In the genomic region with DNA sequence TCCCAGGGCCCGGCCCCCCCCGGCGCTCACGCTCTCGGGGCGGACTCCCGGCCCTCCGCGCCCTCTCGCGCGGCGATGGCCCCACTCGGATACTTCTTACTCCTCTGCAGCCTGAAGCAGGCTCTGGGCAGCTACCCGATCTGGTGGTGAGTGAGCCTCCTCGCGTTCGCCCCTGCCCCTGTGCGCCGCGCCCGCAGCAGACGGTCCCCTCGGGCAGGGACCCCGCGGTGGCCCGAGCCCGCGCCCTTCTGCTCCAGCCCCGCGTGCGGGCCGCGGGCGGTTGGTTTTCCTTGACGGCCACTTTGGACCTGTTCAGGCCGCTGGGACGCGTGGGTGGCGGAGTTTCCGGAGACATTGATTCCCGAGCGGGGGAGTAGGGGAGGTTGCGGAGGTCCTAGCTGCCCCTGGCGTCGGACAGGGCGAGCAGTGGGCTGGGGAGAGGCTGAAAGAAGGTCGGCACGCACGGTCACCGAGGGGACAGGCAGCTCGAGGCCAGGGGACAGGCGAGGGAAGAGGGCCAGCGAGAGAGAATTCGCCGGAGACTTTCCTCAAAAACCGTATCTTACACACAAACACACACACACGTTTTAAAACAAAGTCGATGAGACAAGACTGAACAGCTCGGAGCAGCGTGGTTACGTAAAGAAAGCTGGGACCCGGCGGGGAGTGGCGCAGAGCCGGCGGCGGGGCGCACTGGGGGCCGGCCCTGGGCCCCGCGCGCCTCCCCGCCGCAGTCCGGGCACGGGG, we compare ENCODE assay signal across 15 cellular contexts. TPM values are rescaled to one million over a fixed set of nuclear protein-coding genes. Genes with fewer than 3 reads are reported as not detected.
DNase-seq lines count a peak whose midpoint lies in the region; ATAC-seq, FAIRE-seq and TF ChIP-seq lines count a peak whose summit lies in the region.
"Had no signal": no experiment of that assay in that cellular context is flagged by ENCODE, and none has a peak within 500 bp of the region (broad histone marks: within the 10 kb centered on the region; RNA-seq: fewer than 3 reads in every experiment).

No MANE protein-coding gene starts in this region.

- peak overlapping the region; percentile 2 to 57 (median 45) for H3K4me3 ChIP-seq in keratinocyte (ENCODE audit: control insufficient read depth in 2 of 3, extremely low read depth in 1 of 3, insufficient read depth in 2 of 3, low read depth in 1 of 3, low read length in 3 of 3)

- H3K9me3 Mint-ChIP-seq in activated T-cell treated with anti-CD3 and anti-CD28 coated beads, Interleukin-2, amount 50 U/mL, for 72 hours = no peaks in the 10 kb centered on the region
- H3K9me3 Mint-ChIP-seq in stimulated activated memory B cell treated with anti-CD40 and anti-IgM and Interleukin-4, amounts not matched to agents 10 μg/mL and 1 μg/mL and 100 μg/mL, for 72 hours = no peaks in the 10 kb centered on the region
- H3K9me3 Mint-ChIP-seq: stimulated activated effector memory CD8-positive, alpha-beta T cell treated with anti-CD3 and anti-CD28 coated beads, Interleukin-12 subunit alpha, Interleukin-12 subunit beta, amount 100 ng/mL, for 72 hours; T-helper 1 cell treated with Interleukin-12 subunit alpha and Interleukin-12 subunit beta and Interleukin-4 antibody, amounts not matched to agents 30 μg/mL and 1 μg/mL, for 36 hours had no signal

- H3K36me3 ChIP-seq in keratinocyte (ENCODE audit: control insufficient read depth in 2 of 2, extremely low read depth in 1 of 2, insufficient read depth in 2 of 2, low read length in 2 of 2) = no peaks in the 10 kb centered on the region
- H3K36me3 ChIP-seq: BE2C had no signal

- H3K4me1 Mint-ChIP-seq in activated T-cell treated with anti-CD3 and anti-CD28 coated beads, Interleukin-2, amount 50 U/mL, for 72 hours (ENCODE audit: low read depth) = peaks cover 22% of the 10 kb centered on the region
- H3K4me1 Mint-ChIP-seq in stimulated activated memory B cell treated with anti-CD40 and anti-IgM and Interleukin-4, amounts not matched to agents 10 μg/mL and 1 μg/mL and 100 μg/mL, for 72 hours = peaks cover 55% of the 10 kb centered on the region

- peaks cover 68% of the 10 kb centered on the region for H3K27me3 Mint-ChIP-seq in activated T-cell treated with anti-CD3 and anti-CD28 coated beads, Interleukin-2, amount 50 U/mL, for 72 hours (ENCODE audit: low read depth)
- H3K27me3 Mint-ChIP-seq in stimulated activated memory B cell treated with anti-CD40 and anti-IgM and Interleukin-4, amounts not matched to agents 10 μg/mL and 1 μg/mL and 100 μg/mL, for 72 hours = peaks cover 85% of the 10 kb centered on the region

- no peaks in the 10 kb centered on the region for H3K9me1 ChIP-seq in keratinocyte (ENCODE audit: control insufficient read depth, extremely low read depth, insufficient read depth, low read length)

- no peaks in the 10 kb centered on the region for H3K9me3 ChIP-seq in keratinocyte (ENCODE audit: control insufficient read depth, low read depth, low read length)
- H3K9me3 ChIP-seq: BE2C had no signal

- H3K27ac ChIP-seq in keratinocyte (ENCODE audit: control insufficient read depth, insufficient read depth, low read length) = no peak overlapping the region

- peak; percentile 9 for DNase-seq in activated T-cell treated with anti-CD3 and anti-CD28 coated beads, Interleukin-2, amount 50 U/mL, for 1 hour
- DNase-seq in activated T-cell treated with anti-CD3 and anti-CD28 coated beads, Interleukin-2, amount 50 U/mL, for 72 hours = no peak
- peak; percentile 46 for DNase-seq in activated CD8-positive, alpha-beta memory T cell treated with anti-CD3 and anti-CD28 coated beads, Interleukin-2, amount 50 U/mL, for 48 hours
- DNase-seq in keratinocyte (ENCODE audit: low read depth, low spot score) (no peak), Kasumi-1 (lab: John Stamatoyannopoulos, UW) (no peak)
- DNase-seq: activated naive CD4-positive, alpha-beta T cell; BE2C; NCI-H2107 had no signal

- no peak for ATAC-seq in activated T-cell treated with anti-CD3 and anti-CD28 coated beads, Interleukin-2, amount 50 U/mL, for 72 hours (replicated peaks in 1 of 2)
- ATAC-seq in stimulated activated memory B cell treated with anti-CD40 and anti-IgM and Interleukin-4, amounts not matched to agents 10 μg/mL and 1 μg/mL and 100 μg/mL, for 72 hours = no peak
- ATAC-seq in HG03565 (IDR thresholded peaks at IDR 0.05; ENCODE audit: unreplicated experiment) (no peak), GM19452 (IDR thresholded peaks at IDR 0.05; ENCODE audit: unreplicated experiment) (no peak)
- ATAC-seq: stimulated activated effector memory CD8-positive, alpha-beta T cell treated with anti-CD3 and anti-CD28 coated beads, Interleukin-12 subunit alpha, Interleukin-12 subunit beta, amount 100 ng/mL, for 72 hours had no signal

- H4K20me1 ChIP-seq in keratinocyte (ENCODE audit: control insufficient read depth, extremely low read depth, insufficient read depth, low read length) = no peaks in the 10 kb centered on the region

- peak overlapping the region; percentile 28 for H3K9ac ChIP-seq in keratinocyte (ENCODE audit: control insufficient read depth, extremely low read depth, insufficient read depth, low read length)

- no peaks in the 10 kb centered on the region for H3K36me3 Mint-ChIP-seq in activated T-cell treated with anti-CD3 and anti-CD28 coated beads, Interleukin-2, amount 50 U/mL, for 72 hours (ENCODE audit: insufficient read depth in 2 of 2)
- no peaks in the 10 kb centered on the region for H3K36me3 Mint-ChIP-seq in stimulated activated memory B cell treated with anti-CD40 and anti-IgM and Interleukin-4, amounts not matched to agents 10 μg/mL and 1 μg/mL and 100 μg/mL, for 72 hours
- H3K36me3 Mint-ChIP-seq: stimulated activated effector memory CD8-positive, alpha-beta T cell treated with anti-CD3 and anti-CD28 coated beads, Interleukin-12 subunit alpha, Interleukin-12 subunit beta, amount 100 ng/mL, for 72 hours had no signal

- no peak for TF ChIP-seq CTCF in keratinocyte (optimal IDR thresholded peaks at IDR 0.05 in 1 of 3, IDR thresholded peaks at IDR 0.05 in 1 of 3, conservative IDR thresholded peaks at IDR 0.05 in 1 of 3; ENCODE audit: extremely low read depth in 1 of 3, insufficient read depth in 2 of 3, low read length in 3 of 3)

- H2AFZ ChIP-seq in keratinocyte (ENCODE audit: control insufficient read depth, low read length) = peak overlapping the region; percentile 64

- dilution Hi-C loops in keratinocyte (cut with MboI; ENCODE audit: extremely low pct_ligation_motif_present, low sequenced_read_pairs) = no loop called here

- H3K4me3 Mint-ChIP-seq in activated T-cell treated with anti-CD3 and anti-CD28 coated beads, Interleukin-2, amount 50 U/mL, for 72 hours = peak overlapping the region in 1 of 2 donors; percentile 42
- peak overlapping the region; percentile 10 for H3K4me3 Mint-ChIP-seq in stimulated activated memory B cell treated with anti-CD40 and anti-IgM and Interleukin-4, amounts not matched to agents 10 μg/mL and 1 μg/mL and 100 μg/mL, for 72 hours
- H3K4me3 Mint-ChIP-seq: stimulated activated effector memory CD8-positive, alpha-beta T cell treated with anti-CD3 and anti-CD28 coated beads, Interleukin-12 subunit alpha, Interleukin-12 subunit beta, amount 100 ng/mL, for 72 hours; T-helper 1 cell treated with Interleukin-12 subunit alpha and Interleukin-12 subunit beta and Interleukin-4 antibody, amounts not matched to agents 30 μg/mL and 1 μg/mL, for 36 hours had no signal

- no peaks in the 10 kb centered on the region for H3K79me2 ChIP-seq in keratinocyte (ENCODE audit: control insufficient read depth, insufficient read depth, low read length)

- peaks cover 9% of the 10 kb centered on the region for H3K4me1 ChIP-seq in keratinocyte (ENCODE audit: control insufficient read depth, extremely low read depth, insufficient read depth, low read length)

- no peak for FAIRE-seq in keratinocyte (lab: Jason Lieb, UNC)
- FAIRE-seq: endometrium had no signal

- no peak overlapping the region for H3K27ac Mint-ChIP-seq in activated T-cell treated with anti-CD3 and anti-CD28 coated beads, Interleukin-2, amount 50 U/mL, for 72 hours
- no peak overlapping the region for H3K27ac Mint-ChIP-seq in stimulated activated memory B cell treated with anti-CD40 and anti-IgM and Interleukin-4, amounts not matched to agents 10 μg/mL and 1 μg/mL and 100 μg/mL, for 72 hours
- H3K27ac Mint-ChIP-seq: stimulated activated effector memory CD8-positive, alpha-beta T cell treated with anti-CD3 and anti-CD28 coated beads, Interleukin-12 subunit alpha, Interleukin-12 subunit beta, amount 100 ng/mL, for 72 hours; T-helper 1 cell treated with Interleukin-12 subunit alpha and Interleukin-12 subunit beta and Interleukin-4 antibody, amounts not matched to agents 30 μg/mL and 1 μg/mL, for 36 hours had no signal

- H3K27me3 ChIP-seq in keratinocyte (ENCODE audit: control insufficient read depth, extremely low read depth, insufficient read depth, low read length) = peaks cover 72% of the 10 kb centered on the region

- peak overlapping the region; percentile 75 for H3K4me2 ChIP-seq in keratinocyte (ENCODE audit: control insufficient read depth, extremely low read depth, insufficient read depth, low read depth, low read length)

RNA-seq across cellular contexts. Expression of a gene that starts 0.4 kb away (rescaled TPM):
- not detected for total RNA-seq in activated T-cell treated with anti-CD3 and anti-CD28 coated beads, Interleukin-2, amount 50 U/mL, for 72 hours
- 0.07 to 0.15 TPM (median 0.07 TPM) in 3 replicates for polyA plus RNA-seq in keratinocyte
- polyA plus RNA-seq in keratinocyte (2011; ENCODE audit: low read depth) = not detected
- polyA plus RNA-seq in keratinocyte (2011; cell fraction: cytosol; rRNA removed) = 0.02 and 0.16 TPM in 2 replicates
- polyA plus RNA-seq in keratinocyte (2011; cell fraction: nucleus; rRNA removed) = 0.19 and 0.35 TPM in 2 replicates
- polyA plus RNA-seq in keratinocyte (2012; ENCODE audit: low replicate concordance) = 0.08 TPM in 1 of 2 replicates, not detected in the other
- polyA minus RNA-seq in keratinocyte = 0.06 to 0.13 TPM in 2 of 3 replicates, not detected in the other
- polyA minus RNA-seq in keratinocyte (2011; cell fraction: cytosol; rRNA and poly(A)+ RNA removed) = not detected
- 0.32 TPM in 1 of 2 replicates, not detected in the other for polyA minus RNA-seq in keratinocyte (2011; cell fraction: nucleus; rRNA and poly(A)+ RNA removed)
- total RNA-seq: kidney epithelial cell had no signal

RNA-seq across cellular contexts. Expression of a gene that starts 59.5 kb away (rescaled TPM):
- under 1 TPM in 1 of 2 donors, not detected in 1; 0.28 TPM for total RNA-seq in activated T-cell treated with anti-CD3 and anti-CD28 coated beads, Interleukin-2, amount 50 U/mL, for 72 hours
- 1.7 to 2.5 TPM (median 2.3 TPM) in 3 replicates for polyA plus RNA-seq in keratinocyte
- 0.75 TPM for polyA plus RNA-seq in keratinocyte (2011; ENCODE audit: low read depth)
- polyA plus RNA-seq in keratinocyte (2011; cell fraction: cytosol; rRNA removed) = 1.7 and 2.3 TPM in 2 replicates
- polyA plus RNA-seq in keratinocyte (2011; cell fraction: nucleus; rRNA removed) = 6.2 and 6.4 TPM in 2 replicates
- 2.1 and 2.4 TPM in 2 replicates for polyA plus RNA-seq in keratinocyte (2012; ENCODE audit: low replicate concordance)
- polyA minus RNA-seq in keratinocyte = 3.9 to 6.0 TPM (median 4.9 TPM) in 3 replicates
- 4.4 TPM for polyA minus RNA-seq in keratinocyte (2011; cell fraction: cytosol; rRNA and poly(A)+ RNA removed)
- polyA minus RNA-seq in keratinocyte (2011; cell fraction: nucleus; rRNA and poly(A)+ RNA removed) = 4.8 and 5.7 TPM in 2 replicates

Comparison
In these comparisons a context has a peak if more than half of its experiments do, and no peak if none do; other contexts are left out.
1. DNase-seq: peak in activated T-cell treated with anti-CD3 and anti-CD28 coated beads, Interleukin-2, amount 50 U/mL, for 1 hour (single experiment) and activated CD8-positive, alpha-beta memory T cell treated with anti-CD3 and anti-CD28 coated beads, Interleukin-2, amount 50 U/mL, for 48 hours (single experiment); none in activated T-cell treated with anti-CD3 and anti-CD28 coated beads, Interleukin-2, amount 50 U/mL, for 72 hours (0 of 2), keratinocyte (single experiment) and Kasumi-1 (0 of 2).